1 cellular context compared by ENCODE assay signal in the genomic region with DNA sequence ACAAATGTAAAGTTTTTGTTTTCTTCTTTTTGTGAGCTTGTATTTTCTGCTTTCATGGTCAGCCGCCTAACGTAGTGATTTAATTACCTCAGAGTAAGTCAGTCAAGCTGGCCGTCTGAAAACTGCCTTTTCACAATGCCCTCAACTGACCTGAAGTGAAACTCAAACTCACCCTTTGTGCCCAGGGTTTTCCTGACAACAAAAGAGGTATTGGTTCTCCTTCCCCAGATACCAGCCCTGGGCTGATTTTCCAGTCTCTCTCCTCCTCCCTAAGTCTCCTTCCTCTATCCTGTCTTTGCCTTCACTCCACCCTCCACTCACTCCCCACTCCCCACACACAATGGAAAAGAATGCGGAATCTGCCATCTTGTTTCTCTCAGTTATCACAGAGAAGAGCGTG.
TF ChIP-seq lines count a peak whose summit lies in the region.

No MANE protein-coding gene starts in this region.

TF ChIP-seq in WTC11, 78 proteins besides CTCF, POLR2A, EP300 and RAD21 (continued from another document):
- TF ChIP-seq, protein P1, sequence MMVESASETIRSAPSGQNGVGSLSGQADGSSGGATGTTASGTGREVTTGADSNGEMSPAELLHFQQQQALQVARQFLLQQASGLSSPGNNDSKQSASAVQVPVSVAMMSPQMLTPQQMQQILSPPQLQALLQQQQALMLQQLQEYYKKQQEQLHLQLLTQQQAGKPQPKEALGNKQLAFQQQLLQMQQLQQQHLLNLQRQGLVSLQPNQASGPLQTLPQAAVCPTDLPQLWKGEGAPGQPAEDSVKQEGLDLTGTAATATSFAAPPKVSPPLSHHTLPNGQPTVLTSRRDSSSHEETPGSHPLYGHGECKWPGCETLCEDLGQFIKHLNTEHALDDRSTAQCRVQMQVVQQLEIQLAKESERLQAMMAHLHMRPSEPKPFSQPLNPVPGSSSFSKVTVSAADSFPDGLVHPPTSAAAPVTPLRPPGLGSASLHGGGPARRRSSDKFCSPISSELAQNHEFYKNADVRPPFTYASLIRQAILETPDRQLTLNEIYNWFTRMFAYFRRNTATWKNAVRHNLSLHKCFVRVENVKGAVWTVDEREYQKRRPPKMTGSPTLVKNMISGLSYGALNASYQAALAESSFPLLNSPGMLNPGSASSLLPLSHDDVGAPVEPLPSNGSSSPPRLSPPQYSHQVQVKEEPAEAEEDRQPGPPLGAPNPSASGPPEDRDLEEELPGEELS (CRISPR knock-in tag; IDR thresholded peaks at IDR 0.05), result no peak
- no peak for TF ChIP-seq ATF1 (CRISPR knock-in tag; IDR thresholded peaks at IDR 0.05)
- no peak for TF ChIP-seq NR3C1 (CRISPR knock-in tag; conservative IDR thresholded peaks at IDR 0.05; ENCODE audit: low read depth)
- TF ChIP-seq NFE2L1 (CRISPR knock-in tag; IDR thresholded peaks at IDR 0.05), result no peak
- TF ChIP-seq, protein P2, sequence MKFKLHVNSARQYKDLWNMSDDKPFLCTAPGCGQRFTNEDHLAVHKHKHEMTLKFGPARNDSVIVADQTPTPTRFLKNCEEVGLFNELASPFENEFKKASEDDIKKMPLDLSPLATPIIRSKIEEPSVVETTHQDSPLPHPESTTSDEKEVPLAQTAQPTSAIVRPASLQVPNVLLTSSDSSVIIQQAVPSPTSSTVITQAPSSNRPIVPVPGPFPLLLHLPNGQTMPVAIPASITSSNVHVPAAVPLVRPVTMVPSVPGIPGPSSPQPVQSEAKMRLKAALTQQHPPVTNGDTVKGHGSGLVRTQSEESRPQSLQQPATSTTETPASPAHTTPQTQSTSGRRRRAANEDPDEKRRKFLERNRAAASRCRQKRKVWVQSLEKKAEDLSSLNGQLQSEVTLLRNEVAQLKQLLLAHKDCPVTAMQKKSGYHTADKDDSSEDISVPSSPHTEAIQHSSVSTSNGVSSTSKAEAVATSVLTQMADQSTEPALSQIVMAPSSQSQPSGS (CRISPR knock-in tag; IDR thresholded peaks at IDR 0.05; ENCODE audit: borderline replicate concordance, low read depth), result no peak
- TF ChIP-seq CREB1 (CRISPR knock-in tag; IDR thresholded peaks at IDR 0.05), result no peak
- TF ChIP-seq IRF2 (CRISPR knock-in tag; IDR thresholded peaks at IDR 0.05; ENCODE audit: borderline replicate concordance, low read depth), result no peak
- TF ChIP-seq ZNF138 (CRISPR knock-in tag; conservative IDR thresholded peaks at IDR 0.05), result no peak
- no peak for TF ChIP-seq TEAD1 (CRISPR knock-in tag; IDR thresholded peaks at IDR 0.05)
